8 cellular contexts compared by ENCODE assay signal in the genomic region with DNA sequence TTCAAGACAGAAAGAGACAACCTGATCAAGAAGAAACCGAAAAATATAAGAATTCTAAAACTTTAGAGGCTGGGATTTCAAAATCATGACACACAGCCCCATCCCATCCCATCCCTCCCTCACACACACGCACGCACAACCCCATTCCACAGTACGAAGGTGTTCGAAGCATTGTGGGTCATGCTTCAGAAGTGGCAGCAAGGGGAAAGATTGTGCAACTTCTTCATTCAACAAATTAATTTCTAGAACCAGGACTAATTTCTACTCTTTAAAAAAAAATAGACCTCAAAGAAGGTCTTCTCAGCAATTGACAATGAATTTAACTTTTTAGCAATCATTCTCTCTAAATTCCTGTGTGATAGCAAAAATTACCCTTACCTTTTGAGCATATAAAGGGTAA. TPM values are rescaled to one million over a fixed set of nuclear protein-coding genes. Genes with fewer than 3 reads are reported as not detected.
DNase-seq lines count a peak whose midpoint lies in the region; ATAC-seq and TF ChIP-seq lines count a peak whose summit lies in the region.

No MANE protein-coding gene starts in this region.

- H3K9me3 Mint-ChIP-seq in activated CD4-positive, alpha-beta memory T cell treated with anti-CD3 and anti-CD28 coated beads for 36 hours = no peaks in the 10 kb centered on the region
- H3K9me3 Mint-ChIP-seq in stimulated activated memory B cell treated with anti-CD40 and anti-IgM and Interleukin-4, amounts not matched to agents 10 μg/mL and 1 μg/mL and 100 μg/mL, for 72 hours = no peaks in the 10 kb centered on the region

- no peak for TF ChIP-seq CTCF in SK-N-SH (IDR thresholded peaks at IDR 0.05)

- H3K4me1 Mint-ChIP-seq in activated CD4-positive, alpha-beta memory T cell treated with anti-CD3 and anti-CD28 coated beads for 36 hours (ENCODE audit: low read depth) = peaks cover 29% of the 10 kb centered on the region
- peaks cover 23% of the 10 kb centered on the region for H3K4me1 Mint-ChIP-seq in stimulated activated memory B cell treated with anti-CD40 and anti-IgM and Interleukin-4, amounts not matched to agents 10 μg/mL and 1 μg/mL and 100 μg/mL, for 72 hours

- H3K27me3 Mint-ChIP-seq in activated CD4-positive, alpha-beta memory T cell treated with anti-CD3 and anti-CD28 coated beads for 36 hours = no peaks in the 10 kb centered on the region
- H3K27me3 Mint-ChIP-seq in stimulated activated memory B cell treated with anti-CD40 and anti-IgM and Interleukin-4, amounts not matched to agents 10 μg/mL and 1 μg/mL and 100 μg/mL, for 72 hours = no peaks in the 10 kb centered on the region

- H3K4me3 Mint-ChIP-seq in activated CD4-positive, alpha-beta memory T cell treated with anti-CD3 and anti-CD28 coated beads for 36 hours = peak overlapping the region; percentile 87
- peak overlapping the region; percentile 91 for H3K4me3 Mint-ChIP-seq in stimulated activated memory B cell treated with anti-CD40 and anti-IgM and Interleukin-4, amounts not matched to agents 10 μg/mL and 1 μg/mL and 100 μg/mL, for 72 hours

- peaks cover 0 to 11% of the 10 kb centered on the region in 2 experiments; a peak in 1 of 4 replicates for H3K4me1 ChIP-seq in SK-N-SH (ENCODE audit: control insufficient read depth in 1 of 2, insufficient read depth in 2 of 2, low read depth in 1 of 2, low read length in 1 of 2)

- WGBS in SK-N-SH (ENCODE audit: low lambda C conversion rate) = 75% methylated on average over 5 of the region's 5 CpGs

- H4K20me1 ChIP-seq in SK-N-SH (ENCODE audit: insufficient read depth) = no peaks in the 10 kb centered on the region

- no peaks in the 10 kb centered on the region for H3K79me2 ChIP-seq in SK-N-SH (ENCODE audit: insufficient read depth)

- no peak for TF ChIP-seq EP300 in SK-N-SH (IDR thresholded peaks at IDR 0.05; ENCODE audit: borderline replicate concordance in 1 of 2, low read depth in 1 of 2, low read length in 1 of 2)

- POLR2A ChIA-PET in SK-N-SH (lab: Yijun Ruan, JAX) = no interaction called here
- POLR2A ChIA-PET in activated CD4-positive, alpha-beta memory T cell treated with anti-CD3 and anti-CD28 coated beads for 36 hours (lab: Charles Lee) = interaction anchor here (2.4 kb wide), 1 partner anchor 126 kb away, joined by 9 read pairs; a partner anchor contains a TSS

- no peak for ATAC-seq in SK-N-SH treated with all-trans-retinoic acid at 6 μM for 48 hours
- ATAC-seq in stimulated activated memory B cell treated with anti-CD40 and anti-IgM and Interleukin-4, amounts not matched to agents 10 μg/mL and 1 μg/mL and 100 μg/mL, for 72 hours = no peak

- no peaks in the 10 kb centered on the region for H3K27me3 ChIP-seq in SK-N-SH (ENCODE audit: insufficient read depth)

- peak overlapping the region; percentile 87 to 89 for H3K4me3 ChIP-seq in SK-N-SH (ENCODE audit: low read depth in 2 of 2, low read length in 1 of 2)
- H3K4me3 ChIP-seq in iPS-11a (ENCODE audit: low read depth, low read length) = peak overlapping the region; percentile 77

- no peak for TF ChIP-seq RAD21 in SK-N-SH (IDR thresholded peaks at IDR 0.05; ENCODE audit: low read length)

- H3K36me3 Mint-ChIP-seq in activated CD4-positive, alpha-beta memory T cell treated with anti-CD3 and anti-CD28 coated beads for 36 hours = peaks cover 2% of the 10 kb centered on the region
- H3K36me3 Mint-ChIP-seq in stimulated activated memory B cell treated with anti-CD40 and anti-IgM and Interleukin-4, amounts not matched to agents 10 μg/mL and 1 μg/mL and 100 μg/mL, for 72 hours = no peaks in the 10 kb centered on the region

- CTCF ChIA-PET in SK-N-SH (lab: Yijun Ruan, JAX) = interaction anchor here (1.7 to 6.5 kb wide), 4 partner anchors 95 to 163 kb away, joined by 5 to 70 read pairs (median 8); no protein-coding TSS in a partner anchor
- CTCF ChIA-PET in activated CD4-positive, alpha-beta memory T cell treated with anti-CD3 and anti-CD28 coated beads for 36 hours (lab: Charles Lee) = interaction anchor here (0.8 to 2.6 kb wide), 4 partner anchors 72 to 202 kb away, joined by 4 to 15 read pairs (median 4); no protein-coding TSS in a partner anchor

- H3K9me3 ChIP-seq in SK-N-SH = no peaks in the 10 kb centered on the region

- DNase-seq in SK-N-SH (no peak), NCI-H1105 (lab: John Stamatoyannopoulos, UW) (no peak), NCI-H446 (lab: John Stamatoyannopoulos, UW) (no peak), DMS53 (lab: John Stamatoyannopoulos, UW) (no peak)
- no peak for DNase-seq in activated CD4-positive, alpha-beta memory T cell treated with anti-CD3 and anti-CD28 coated beads for 36 hours

- intact Hi-C loops in activated CD4-positive, alpha-beta memory T cell treated with anti-CD3 and anti-CD28 coated beads for 36 hours (cut with micrococcal nuclease) = loop anchor here (5.0 kb wide), 1 partner anchor 278 kb away; a partner anchor contains a TSS

- peaks cover 0 to 4% of the 10 kb centered on the region in 2 experiments for H3K36me3 ChIP-seq in SK-N-SH (replicated peaks in 1 of 2; ENCODE audit: control insufficient read depth in 1 of 2, insufficient read depth in 2 of 2, low read length in 1 of 2)

- H3K27ac Mint-ChIP-seq in activated CD4-positive, alpha-beta memory T cell treated with anti-CD3 and anti-CD28 coated beads for 36 hours = peak overlapping the region; percentile 79
- H3K27ac Mint-ChIP-seq in stimulated activated memory B cell treated with anti-CD40 and anti-IgM and Interleukin-4, amounts not matched to agents 10 μg/mL and 1 μg/mL and 100 μg/mL, for 72 hours = peak overlapping the region; percentile 83

- H3K4me2 ChIP-seq in SK-N-SH = peak overlapping the region; percentile 81

- H3K27ac ChIP-seq in SK-N-SH (ENCODE audit: low read depth in 2 of 2, low read length in 1 of 2) = peak overlapping the region; percentile 87 to 88

- no peaks in the 10 kb centered on the region for H3K9me2 ChIP-seq in SK-N-SH

- peaks cover 4% of the 10 kb centered on the region for H3F3A ChIP-seq in SK-N-SH (replicated peaks; ENCODE audit: insufficient read depth)

- H2AFZ ChIP-seq in SK-N-SH (ENCODE audit: low read depth) = peak overlapping the region; percentile 96; the same call in 1 of the 2 replicates

- peak overlapping the region; percentile 89 for H3K9ac ChIP-seq in SK-N-SH

TF ChIP-seq in SK-N-SH, 30 proteins besides CTCF, POLR2A, EP300 and RAD21 (continues in another document):
- TF ChIP-seq, protein P1, sequence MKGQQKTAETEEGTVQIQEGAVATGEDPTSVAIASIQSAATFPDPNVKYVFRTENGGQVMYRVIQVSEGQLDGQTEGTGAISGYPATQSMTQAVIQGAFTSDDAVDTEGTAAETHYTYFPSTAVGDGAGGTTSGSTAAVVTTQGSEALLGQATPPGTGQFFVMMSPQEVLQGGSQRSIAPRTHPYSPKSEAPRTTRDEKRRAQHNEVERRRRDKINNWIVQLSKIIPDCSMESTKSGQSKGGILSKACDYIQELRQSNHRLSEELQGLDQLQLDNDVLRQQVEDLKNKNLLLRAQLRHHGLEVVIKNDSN (IDR thresholded peaks at IDR 0.05; ENCODE audit: borderline replicate concordance, low read depth) = no peak
- no peak for TF ChIP-seq RXRA (IDR thresholded peaks at IDR 0.05; ENCODE audit: borderline replicate concordance, low read depth)

TF ChIP-seq in SK-N-SH treated with all-trans-retinoic acid at 6 μM for 48 hours, 23 proteins besides CTCF, POLR2A, EP300 and RAD21 (continues in another document):
- no peak for TF ChIP-seq ISL1 (CRISPR knock-in tag; IDR thresholded peaks at IDR 0.05)
- TF ChIP-seq, protein P2, sequence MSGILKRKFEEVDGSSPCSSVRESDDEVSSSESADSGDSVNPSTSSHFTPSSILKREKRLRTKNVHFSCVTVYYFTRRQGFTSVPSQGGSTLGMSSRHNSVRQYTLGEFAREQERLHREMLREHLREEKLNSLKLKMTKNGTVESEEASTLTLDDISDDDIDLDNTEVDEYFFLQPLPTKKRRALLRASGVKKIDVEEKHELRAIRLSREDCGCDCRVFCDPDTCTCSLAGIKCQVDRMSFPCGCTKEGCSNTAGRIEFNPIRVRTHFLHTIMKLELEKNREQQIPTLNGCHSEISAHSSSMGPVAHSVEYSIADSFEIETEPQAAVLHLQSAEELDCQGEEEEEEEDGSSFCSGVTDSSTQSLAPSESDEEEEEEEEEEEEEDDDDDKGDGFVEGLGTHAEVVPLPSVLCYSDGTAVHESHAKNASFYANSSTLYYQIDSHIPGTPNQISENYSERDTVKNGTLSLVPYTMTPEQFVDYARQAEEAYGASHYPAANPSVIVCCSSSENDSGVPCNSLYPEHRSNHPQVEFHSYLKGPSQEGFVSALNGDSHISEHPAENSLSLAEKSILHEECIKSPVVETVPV (CRISPR knock-in tag; IDR thresholded peaks at IDR 0.05) = no peak
- TF ChIP-seq RARB (CRISPR knock-in tag; IDR thresholded peaks at IDR 0.05) = no peak
- no peak for TF ChIP-seq OSR1 (CRISPR knock-in tag; IDR thresholded peaks at IDR 0.05)
- TF ChIP-seq ZFP3 (CRISPR knock-in tag; IDR thresholded peaks at IDR 0.05) = no peak
- TF ChIP-seq, protein P3, sequence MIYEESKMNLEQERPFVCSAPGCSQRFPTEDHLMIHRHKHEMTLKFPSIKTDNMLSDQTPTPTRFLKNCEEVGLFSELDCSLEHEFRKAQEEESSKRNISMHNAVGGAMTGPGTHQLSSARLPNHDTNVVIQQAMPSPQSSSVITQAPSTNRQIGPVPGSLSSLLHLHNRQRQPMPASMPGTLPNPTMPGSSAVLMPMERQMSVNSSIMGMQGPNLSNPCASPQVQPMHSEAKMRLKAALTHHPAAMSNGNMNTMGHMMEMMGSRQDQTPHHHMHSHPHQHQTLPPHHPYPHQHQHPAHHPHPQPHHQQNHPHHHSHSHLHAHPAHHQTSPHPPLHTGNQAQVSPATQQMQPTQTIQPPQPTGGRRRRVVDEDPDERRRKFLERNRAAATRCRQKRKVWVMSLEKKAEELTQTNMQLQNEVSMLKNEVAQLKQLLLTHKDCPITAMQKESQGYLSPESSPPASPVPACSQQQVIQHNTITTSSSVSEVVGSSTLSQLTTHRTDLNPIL (CRISPR knock-in tag; IDR thresholded peaks at IDR 0.05; ENCODE audit: low read depth) = no peak
- TF ChIP-seq TCF4 (CRISPR knock-in tag; IDR thresholded peaks at IDR 0.05; ENCODE audit: borderline replicate concordance) = no peak
- no peak for TF ChIP-seq ZC3H10 (CRISPR knock-in tag; IDR thresholded peaks at IDR 0.05)

RNA-seq across cellular contexts. Expression of a gene that starts 0.9 kb away (rescaled TPM):
- 7.7 and 11.7 TPM in 2 replicates for polyA plus RNA-seq in SK-N-SH (2012; rRNA removed)
- 14.6 and 17.8 TPM in 2 replicates for polyA plus RNA-seq in SK-N-SH (2012; cell fraction: cytosol; rRNA removed)
- 1.8 and 3.8 TPM in 2 replicates for polyA plus RNA-seq in SK-N-SH (2012; cell fraction: nucleus; rRNA removed)
- 1 to 10 TPM; 5.0 to 6.7 TPM for total RNA-seq in activated CD4-positive, alpha-beta memory T cell treated with anti-CD3 and anti-CD28 coated beads for 36 hours

RNA-seq across cellular contexts. Expression of a gene that starts 1.0 kb away (rescaled TPM):
- 27.9 and 47.0 TPM in 2 replicates for polyA plus RNA-seq in SK-N-SH (2012; rRNA removed)
- 35.8 and 36.8 TPM in 2 replicates for polyA plus RNA-seq in SK-N-SH (2012; cell fraction: cytosol; rRNA removed)
- polyA plus RNA-seq in SK-N-SH (2012; cell fraction: nucleus; rRNA removed) = 30.8 and 43.9 TPM in 2 replicates
- total RNA-seq in activated CD4-positive, alpha-beta memory T cell treated with anti-CD3 and anti-CD28 coated beads for 36 hours = 10 to 100 TPM; 11.8 to 12.1 TPM

RNA-seq across cellular contexts. Expression of a gene that starts 51.9 kb away (rescaled TPM):
- polyA plus RNA-seq in SK-N-SH (2012; rRNA removed) = 22.0 and 29.0 TPM in 2 replicates
- 19.6 and 21.2 TPM in 2 replicates for polyA plus RNA-seq in SK-N-SH (2012; cell fraction: cytosol; rRNA removed)
- 61.6 and 96.9 TPM in 2 replicates for polyA plus RNA-seq in SK-N-SH (2012; cell fraction: nucleus; rRNA removed)
- total RNA-seq in activated CD4-positive, alpha-beta memory T cell treated with anti-CD3 and anti-CD28 coated beads for 36 hours = 10 to 100 TPM; 33.5 to 34.5 TPM
